In the genomic region with DNA sequence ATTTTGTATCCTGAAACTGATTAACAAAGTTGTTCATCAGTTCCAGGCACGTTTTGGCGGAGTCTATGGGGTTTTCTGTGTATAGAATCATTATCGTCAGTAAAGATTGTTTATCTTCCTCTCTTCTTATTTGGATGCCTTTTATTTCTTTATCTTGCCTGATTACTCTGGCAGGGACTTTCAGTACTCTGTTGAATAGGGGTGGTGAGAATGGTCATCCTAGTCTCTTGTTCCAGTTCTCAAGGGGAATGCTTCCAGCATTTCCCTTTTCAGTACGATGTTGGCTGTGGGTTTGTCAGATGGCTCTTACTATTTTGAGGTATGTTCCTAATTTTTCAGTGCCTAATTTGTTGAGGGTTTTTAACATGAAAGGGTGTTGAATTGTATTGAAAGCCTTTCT, we compare ENCODE assay signal across 21 cellular contexts.
"Had no signal": no experiment of that assay in that cellular context is flagged by ENCODE, and none has a peak within 500 bp of the region (broad histone marks: within the 10 kb centered on the region; RNA-seq: fewer than 3 reads in every experiment).

No MANE protein-coding gene starts in this region.

- H3K27ac Mint-ChIP-seq: neural progenitor cell; stimulated activated effector memory CD8-positive, alpha-beta T cell treated with anti-CD3 and anti-CD28 coated beads, Interleukin-12 subunit alpha, Interleukin-12 subunit beta, amount 100 ng/mL, for 72 hours had no signal

- H3K4me1 ChIP-seq: neural progenitor cell had no signal

- H3K27me3 ChIP-seq: brain microvascular endothelial cell, gastrocnemius medialis, heart left ventricle, neural progenitor cell had no signal

- H3K4me2 ChIP-seq: neural progenitor cell, smooth muscle cell had no signal

- H2AFZ ChIP-seq: neural progenitor cell had no signal

- ATAC-seq: esophagus mucosa; gastrocnemius medialis; left lobe of liver; psoas muscle; sciatic nerve; stimulated activated effector memory CD8-positive, alpha-beta T cell treated with anti-CD3 and anti-CD28 coated beads, Interleukin-12 subunit alpha, Interleukin-12 subunit beta, amount 100 ng/mL, for 72 hours had no signal

- DNase-seq: activated CD4-positive, alpha-beta T cell treated with anti-CD3 and anti-CD28 coated beads for 4 hours; activated CD8-positive, alpha-beta memory T cell treated with anti-CD3 and anti-CD28 coated beads for 24 hours; activated CD8-positive, alpha-beta memory T cell treated with anti-CD3 and anti-CD28 coated beads, Interleukin-2, amount 50 U/mL, for 48 hours; activated gamma-delta T cell treated with Interleukin-2 at 50 U/mL for 16 hours; aorta; brain microvascular endothelial cell; cortex of kidney; gastrocnemius medialis; heart left ventricle; kidney; mammary epithelial cell; psoas muscle; stimulated activated CD4-positive, alpha-beta T cell treated with anti-CD3 and anti-CD28 coated beads, Interleukin-4, amount 100 ng/mL, for 24 hours; SW 1271 had no signal

- H3K4me1 Mint-ChIP-seq: neural progenitor cell had no signal

- H3K4me3 ChIP-seq: gastrocnemius medialis, heart left ventricle, neural progenitor cell, psoas muscle, smooth muscle cell, thoracic aorta had no signal

- H3K9ac ChIP-seq: neural progenitor cell had no signal

- H3K4me3 Mint-ChIP-seq: neural progenitor cell; stimulated activated effector memory CD8-positive, alpha-beta T cell treated with anti-CD3 and anti-CD28 coated beads, Interleukin-12 subunit alpha, Interleukin-12 subunit beta, amount 100 ng/mL, for 72 hours had no signal

- H3K27ac ChIP-seq: brain microvascular endothelial cell, neural progenitor cell, psoas muscle had no signal

- H3K9me3 ChIP-seq: gastrocnemius medialis, thoracic aorta had no signal

- H3K9me3 Mint-ChIP-seq: stimulated activated effector memory CD8-positive, alpha-beta T cell treated with anti-CD3 and anti-CD28 coated beads, Interleukin-12 subunit alpha, Interleukin-12 subunit beta, amount 100 ng/mL, for 72 hours had no signal
